22 cellular contexts compared by ENCODE assay signal in the genomic region with DNA sequence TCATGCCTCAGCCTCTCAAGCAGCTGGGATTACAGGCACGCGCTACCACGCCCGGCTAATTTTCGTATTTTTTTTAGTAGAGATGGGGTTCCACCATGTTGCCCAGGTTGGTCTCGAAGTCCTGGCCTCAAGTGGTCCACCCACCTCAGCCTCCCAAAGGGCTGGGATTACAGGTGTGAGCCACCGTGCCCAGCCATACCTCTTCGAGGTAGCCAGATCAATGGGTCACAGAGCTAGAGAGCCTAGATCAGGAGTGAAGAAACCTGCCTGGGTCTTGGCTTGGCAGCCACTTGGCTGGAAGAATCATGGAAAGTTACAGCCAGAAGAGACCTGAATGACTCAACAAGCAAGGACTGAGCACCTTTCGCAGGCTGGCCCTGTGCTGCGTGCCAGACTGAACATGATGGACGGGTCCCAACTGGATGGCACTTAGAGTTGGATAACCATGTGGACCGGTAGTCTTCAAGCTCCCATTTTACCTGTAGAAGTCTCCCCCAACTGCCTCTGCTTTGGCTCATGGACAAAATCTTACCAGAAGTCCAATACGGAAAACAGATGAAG. TPM values are rescaled to one million over a fixed set of nuclear protein-coding genes. Genes with fewer than 3 reads are reported as not detected.
DNase-seq lines count a peak whose midpoint lies in the region; ATAC-seq and TF ChIP-seq lines count a peak whose summit lies in the region.
"Had no signal": no experiment of that assay in that cellular context is flagged by ENCODE, and none has a peak within 500 bp of the region (broad histone marks: within the 10 kb centered on the region; RNA-seq: fewer than 3 reads in every experiment).

No MANE protein-coding gene starts in this region.

- H3K4me1 Mint-ChIP-seq in osteocyte (ENCODE audit: unreplicated experiment): peaks cover 22% of the 10 kb centered on the region

- H3K9me3 Mint-ChIP-seq in osteocyte (ENCODE audit: unreplicated experiment): peaks cover 5% of the 10 kb centered on the region

- no peaks in the 10 kb centered on the region for H3K27me3 Mint-ChIP-seq in osteocyte (ENCODE audit: unreplicated experiment)

- peak overlapping the region; percentile 18 for H3K4me3 Mint-ChIP-seq in osteocyte (ENCODE audit: unreplicated experiment)

- H3K36me3 Mint-ChIP-seq in osteocyte (ENCODE audit: unreplicated experiment): peaks cover 7% of the 10 kb centered on the region

- peak; percentile 42 for DNase-seq in activated CD8-positive, alpha-beta memory T cell treated with anti-CD3 and anti-CD28 coated beads, Interleukin-2, amount 50 U/mL, for 48 hours
- no peak for DNase-seq in activated CD8-positive, alpha-beta memory T cell treated with anti-CD3 and anti-CD28 coated beads, Interleukin-2, amount 50 U/mL, for 4 hours
- DNase-seq in cerebellum (ENCODE audit: low spot score) (peak; percentile 62), osteocyte (ENCODE audit: extremely low spot score, unreplicated experiment) (no peak), iPS-NIHi11 (ENCODE audit: low spot score) (no peak)
- no peak for DNase-seq in activated naive CD4-positive, alpha-beta T cell (lab: John Stamatoyannopoulos, UW)
- DNase-seq: 8988T; ACHN; Calu3; DMS153; DND-41; H7; KG1; MM.1S; NCI-H2029; NCI-H446 treated with DMSO at 0.1 percent for 48 hours; NCI-H526; NCI-H82; NK-92 treated with Interleukin-12 subunit alpha and Interleukin-12 subunit beta, amount 100 ng/mL, for 24 hours; PC-9; Right ventricle myocardium superior had no signal

- ATAC-seq in HG03442 (IDR thresholded peaks at IDR 0.05; ENCODE audit: unreplicated experiment): no peak

- peak overlapping the region; percentile 47 for H3K27ac Mint-ChIP-seq in osteocyte (ENCODE audit: unreplicated experiment)

- TF ChIP-seq CTCF in osteocyte (IDR thresholded peaks at IDR 0.05): no peak

RNA-seq across cellular contexts. Expression of a gene that starts 29.7 kb away (rescaled TPM):
- total RNA-seq in cerebellum (53.1 TPM), osteocyte (34.0 and 34.5 TPM in 2 replicates)

RNA-seq across cellular contexts. Expression of a gene that starts 48.9 kb away (rescaled TPM):
- total RNA-seq in cerebellum (0.36 TPM), osteocyte (not detected in 2 replicates)
- total RNA-seq: Calu3, H7, Right ventricle myocardium superior had no signal

Comparison
In these comparisons a context has a peak if more than half of its experiments do, and no peak if none do; other contexts are left out.
1. DNase-seq: peak in activated CD8-positive, alpha-beta memory T cell treated with anti-CD3 and anti-CD28 coated beads, Interleukin-2, amount 50 U/mL, for 48 hours (single experiment) and cerebellum (single experiment); none in activated CD8-positive, alpha-beta memory T cell treated with anti-CD3 and anti-CD28 coated beads, Interleukin-2, amount 50 U/mL, for 4 hours (single experiment), osteocyte (single experiment), activated naive CD4-positive, alpha-beta T cell (0 of 4) and iPS-NIHi11 (single experiment).